Comparison of ENCODE assay signal across 30 cellular contexts in genomic region chr6:15839969-15840541, GRCh38.
"Had no signal": no experiment of that assay in that cellular context is flagged by ENCODE, and none has a peak within 500 bp of the region (broad histone marks: within the 10 kb centered on the region; RNA-seq: fewer than 3 reads in every experiment).

No MANE protein-coding gene starts in this region.

- H3K4me3 Mint-ChIP-seq: mesothelial cell of epicardium; naive B cell; natural killer cell; nephron progenitor cell; neural progenitor cell; stimulated activated naive B cell treated with anti-CD40 and anti-IgM and Interleukin-4, amounts not matched to agents 10 μg/mL and 1 μg/mL and 100 μg/mL, for 72 hours; type B pancreatic cell had no signal

- H3K36me3 ChIP-seq: lower lobe of right lung, neural progenitor cell, neutrophil, right atrium auricular region, stomach, tibial nerve, uterus had no signal

- H3K36me3 Mint-ChIP-seq: mesothelial cell of epicardium; naive B cell; natural killer cell; neural progenitor cell; stimulated activated naive B cell treated with anti-CD40 and anti-IgM and Interleukin-4, amounts not matched to agents 10 μg/mL and 1 μg/mL and 100 μg/mL, for 72 hours; type B pancreatic cell had no signal

- H3K4me1 Mint-ChIP-seq: naive B cell; natural killer cell; stimulated activated naive B cell treated with anti-CD40 and anti-IgM and Interleukin-4, amounts not matched to agents 10 μg/mL and 1 μg/mL and 100 μg/mL, for 72 hours had no signal

- H3K27me3 ChIP-seq: neural progenitor cell, neutrophil, right atrium auricular region, stomach, tibial nerve, uterus had no signal

- ATAC-seq: left cardiac atrium; left lobe of liver; left ventricle myocardium superior; lower lobe of right lung; natural killer cell; sciatic nerve; stimulated activated naive B cell treated with anti-CD40 and anti-IgM and Interleukin-4, amounts not matched to agents 10 μg/mL and 1 μg/mL and 100 μg/mL, for 72 hours; stimulated activated naive CD8-positive, alpha-beta T cell treated with anti-CD3 and anti-CD28 coated beads, Interleukin-15, Interleukin-2, amounts not matched to agents 100 U/mL and 50 U/mL, for 24 hours had no signal

- H3K27me3 Mint-ChIP-seq: stimulated activated naive B cell treated with anti-CD40 and anti-IgM and Interleukin-4, amounts not matched to agents 10 μg/mL and 1 μg/mL and 100 μg/mL, for 72 hours; type B pancreatic cell had no signal

- H3K4me2 ChIP-seq: neural progenitor cell had no signal

- H2AFZ ChIP-seq: neural progenitor cell, parathyroid adenoma had no signal

- H3K4me3 ChIP-seq: lower lobe of right lung, neural progenitor cell, right atrium auricular region, skin epidermis, stomach, tibial nerve, uterus had no signal

- H3K4me1 ChIP-seq: lower lobe of right lung, neural progenitor cell, stomach, uterus had no signal

- H3K9me3 Mint-ChIP-seq: mesothelial cell of epicardium; naive B cell; natural killer cell; nephron progenitor cell; neural progenitor cell; stimulated activated naive B cell treated with anti-CD40 and anti-IgM and Interleukin-4, amounts not matched to agents 10 μg/mL and 1 μg/mL and 100 μg/mL, for 72 hours; type B pancreatic cell had no signal

- H3K27ac Mint-ChIP-seq: mesothelial cell of epicardium; natural killer cell; nephron progenitor cell; neural progenitor cell; progenitor cell of endocrine pancreas; stimulated activated naive B cell treated with anti-CD40 and anti-IgM and Interleukin-4, amounts not matched to agents 10 μg/mL and 1 μg/mL and 100 μg/mL, for 72 hours; type B pancreatic cell had no signal

- H3K27ac ChIP-seq: lower lobe of right lung, neural progenitor cell, neutrophil, parathyroid adenoma, right atrium auricular region, skin epidermis, stomach, tibial nerve, uterus had no signal

- DNase-seq: hippocampal formation; kidney glomerular epithelial cell; left cardiac atrium; left ventricle myocardium superior; lower lobe of right lung; mammary epithelial cell; mesendoderm; naive B cell; natural killer cell; nephron progenitor cell; occipital lobe; stimulated activated CD4-positive, alpha-beta T cell treated with anti-CD3 and anti-CD28 coated beads, Interleukin-12 subunit alpha, Interleukin-12 subunit beta, amount 100 ng/mL, for 4 hours; stimulated activated CD4-positive, alpha-beta T cell treated with anti-CD3 and anti-CD28 coated beads, Interleukin-15, amount 100 ng/mL, for 24 hours; stimulated activated CD4-positive, alpha-beta T cell treated with anti-CD3 and anti-CD28 coated beads, Interleukin-2, amount 100 ng/mL, for 24 hours; stimulated activated CD4-positive, alpha-beta T cell treated with anti-CD3 and anti-CD28 coated beads, Interleukin-4, amount 100 ng/mL, for 1 hour; stimulated activated naive B cell treated with anti-CD40 and anti-IgM and Interleukin-4, amounts not matched to agents 10 μg/mL and 1 μg/mL and 100 μg/mL, for 72 hours; stimulated activated naive CD8-positive, alpha-beta T cell treated with anti-CD3 and anti-CD28 coated beads, Interleukin-15, Interleukin-2, amounts not matched to agents 100 U/mL and 50 U/mL, for 24 hours; stomach; uterus had no signal

- H3K79me2 ChIP-seq: parathyroid adenoma had no signal
